In the genomic region with DNA sequence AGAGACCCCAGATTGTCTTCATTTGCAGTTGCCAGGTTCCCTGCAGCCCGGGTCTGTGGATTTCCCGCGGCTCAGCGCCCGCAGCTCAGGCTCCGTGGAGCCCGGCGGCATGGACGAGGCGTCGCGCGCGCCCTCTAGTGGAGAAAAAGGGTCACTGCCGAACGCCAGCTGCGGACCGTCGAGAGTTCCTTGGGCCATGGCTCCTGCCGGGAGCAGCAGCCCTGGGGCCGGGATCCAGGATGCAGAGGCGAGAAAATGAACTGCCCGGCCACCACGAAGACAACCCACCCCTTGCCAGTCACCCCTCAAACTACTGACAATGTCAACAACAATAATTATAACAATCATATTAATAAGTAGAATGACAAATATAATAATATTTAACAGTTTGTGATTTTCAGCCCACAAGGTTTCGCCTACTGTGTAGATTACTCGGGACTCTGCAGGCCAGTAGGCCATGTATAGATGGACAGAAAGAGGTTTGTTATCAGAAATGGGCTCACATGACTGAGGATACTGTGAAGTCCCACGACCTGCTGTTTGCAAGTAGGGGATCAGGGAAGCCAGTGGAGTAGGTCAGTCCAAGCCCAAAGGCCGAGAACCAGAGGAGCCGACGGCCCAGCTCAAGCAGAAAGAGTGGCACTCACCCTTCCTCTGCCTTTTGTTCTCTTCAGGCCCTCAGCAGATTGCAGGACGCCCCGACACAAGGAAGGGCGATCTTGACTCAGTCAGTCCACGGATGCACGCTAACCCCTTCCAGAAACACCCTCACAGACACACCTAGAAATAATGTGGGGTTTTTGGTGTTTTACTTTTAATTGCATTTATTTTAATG, we compare ENCODE assay signal across 8 cellular contexts. TPM values are rescaled to one million over a fixed set of nuclear protein-coding genes. Genes with fewer than 3 reads are reported as not detected.
DNase-seq lines count a peak whose midpoint lies in the region; ATAC-seq lines count a peak whose summit lies in the region.

No MANE protein-coding gene starts in this region.

- H3K36me3 Mint-ChIP-seq in naive B cell, result peaks cover 1 to 4% of the 10 kb centered on the region in 2 donors

- peak overlapping the region in 1 of 6 donors; percentile 47 for H3K27ac Mint-ChIP-seq in naive B cell

- peaks cover 19 to 47% (median 44%) of the 10 kb centered on the region in 3 donors for H3K27me3 Mint-ChIP-seq in naive B cell

- peak; percentile 43 for DNase-seq in NCI-H510A treated with DMSO at 0.1 percent for 48 hours (lab: John Stamatoyannopoulos, UW)
- no peak for DNase-seq in NCI-H510A (lab: John Stamatoyannopoulos, UW)
- DNase-seq in NOMO-1 treated with DMSO at 0.1 percent for 48 hours (lab: John Stamatoyannopoulos, UW; ENCODE audit: unreplicated experiment), result peak; percentile 14
- peak; percentile 55 for DNase-seq in activated T-cell treated with anti-CD3 and anti-CD28 coated beads for 1 hour (ENCODE audit: low read depth)
- DNase-seq in naive B cell, result peak; percentile 42
- peak; percentile 39 to 42 for DNase-seq in stimulated activated CD8-positive, alpha-beta memory T cell treated with anti-CD3 and anti-CD28 coated beads, Interleukin-7, amount 100 ng/mL, for 1 hour (ENCODE audit: low read depth in 2 of 2)

- H3K4me1 Mint-ChIP-seq in naive B cell, result peaks cover 8 to 10% (median 9%) of the 10 kb centered on the region in 3 donors

- peaks cover 0 to 19% (median 9%) of the 10 kb centered on the region in 7 donors for H3K9me3 Mint-ChIP-seq in naive B cell

- ATAC-seq in HG03135 (IDR thresholded peaks at IDR 0.05; ENCODE audit: unreplicated experiment) (peak; percentile 76), esophagus mucosa (peak; percentile 83), naive B cell (ENCODE audit: low read depth in 2 of 2) (peak; percentile 59 to 67)

- H3K4me3 Mint-ChIP-seq in naive B cell, result peak overlapping the region in 2 of 8 donors; percentile 21 to 54

RNA-seq across cellular contexts. Expression of gene BOD1, which starts 43.1 kb away (rescaled TPM):
- 24.3 TPM for total RNA-seq in esophagus mucosa
- polyA plus RNA-seq in naive B cell (ENCODE audit: low read depth in 6 of 6), result 10 to 100 TPM; 12.3 to 34.2 (median 20.3) TPM
